27 cellular contexts compared by ENCODE assay signal in genomic region chr11:102292951-102293350, GRCh38. TPM values are rescaled to one million over a fixed set of nuclear protein-coding genes. Genes with fewer than 3 reads are reported as not detected.
DNase-seq lines count a peak whose midpoint lies in the region; ATAC-seq and TF ChIP-seq lines count a peak whose summit lies in the region.
"Had no signal": no experiment of that assay in that cellular context is flagged by ENCODE, and none has a peak within 500 bp of the region (broad histone marks: within the 10 kb centered on the region; RNA-seq: fewer than 3 reads in every experiment).

No MANE protein-coding gene starts in this region.

- no peaks in the 10 kb centered on the region for H3K36me3 Mint-ChIP-seq in natural killer cell treated with Interleukin-12 subunit alpha and Interleukin-12 subunit beta and Interleukin-15 and Interleukin-18, amount 100 ng/mL, for 72 hours
- no peaks in the 10 kb centered on the region for H3K36me3 Mint-ChIP-seq in natural killer cell
- H3K36me3 Mint-ChIP-seq in activated naive CD8-positive, alpha-beta T cell treated with anti-CD3 and anti-CD28 coated beads, Interleukin-2, amount 50 U/mL, for 24 hours (ENCODE audit: low read depth) = no peaks in the 10 kb centered on the region

- H3K27ac ChIP-seq in OCI-LY7 (ENCODE audit: low read depth, low read length, poor library complexity, severe bottlenecking) (no peak overlapping the region), uterus (no peak overlapping the region)
- H3K27ac ChIP-seq: body of pancreas, esophagus muscularis mucosa, HL-60, testis had no signal

- BruUV-seq in OCI-LY7 (replicated peaks; lab: Mats Ljungman, UMichigan) = no TSS peak

- no peaks in the 10 kb centered on the region for H3K27me3 Mint-ChIP-seq in natural killer cell treated with Interleukin-12 subunit alpha and Interleukin-12 subunit beta and Interleukin-15 and Interleukin-18, amount 100 ng/mL, for 72 hours
- no peaks in the 10 kb centered on the region for H3K27me3 Mint-ChIP-seq in natural killer cell (ENCODE audit: low read depth in 2 of 2)
- H3K27me3 Mint-ChIP-seq in activated naive CD8-positive, alpha-beta T cell treated with anti-CD3 and anti-CD28 coated beads, Interleukin-2, amount 50 U/mL, for 24 hours = no peaks in the 10 kb centered on the region

- H3K36me3 ChIP-seq in OCI-LY7 (ENCODE audit: insufficient read depth, low read length) (no peaks in the 10 kb centered on the region), uterus (no peaks in the 10 kb centered on the region)
- H3K36me3 ChIP-seq: esophagus muscularis mucosa had no signal

- no peaks in the 10 kb centered on the region for H4K20me1 ChIP-seq in OCI-LY7 (ENCODE audit: insufficient read depth, low read length)

- H3K9me2 ChIP-seq in OCI-LY7 (ENCODE audit: insufficient read depth, low read length) = no peaks in the 10 kb centered on the region

- no peaks in the 10 kb centered on the region for H3K9me3 Mint-ChIP-seq in natural killer cell treated with Interleukin-12 subunit alpha and Interleukin-12 subunit beta and Interleukin-15 and Interleukin-18, amount 100 ng/mL, for 72 hours
- no peaks in the 10 kb centered on the region for H3K9me3 Mint-ChIP-seq in natural killer cell
- no peaks in the 10 kb centered on the region for H3K9me3 Mint-ChIP-seq in activated naive CD8-positive, alpha-beta T cell treated with anti-CD3 and anti-CD28 coated beads, Interleukin-2, amount 50 U/mL, for 24 hours

- H3K27ac Mint-ChIP-seq in natural killer cell treated with Interleukin-12 subunit alpha and Interleukin-12 subunit beta and Interleukin-15 and Interleukin-18, amount 100 ng/mL, for 72 hours = peak overlapping the region in 1 of 2 donors; percentile 46
- no peak overlapping the region for H3K27ac Mint-ChIP-seq in natural killer cell
- peak overlapping the region; percentile 19 for H3K27ac Mint-ChIP-seq in activated naive CD8-positive, alpha-beta T cell treated with anti-CD3 and anti-CD28 coated beads, Interleukin-2, amount 50 U/mL, for 24 hours

- H3K79me2 ChIP-seq in OCI-LY7 (ENCODE audit: insufficient read depth, low read depth, low read length) = no peaks in the 10 kb centered on the region

- H3K4me1 ChIP-seq in OCI-LY7 (ENCODE audit: insufficient read depth, low read length, poor library complexity, severe bottlenecking) (peaks cover 46% of the 10 kb centered on the region), uterus (peaks cover 0 to 9% of the 10 kb centered on the region in 2 donors)

- no peaks in the 10 kb centered on the region for H3K27me3 ChIP-seq in uterus
- H3K27me3 ChIP-seq: body of pancreas, esophagus muscularis mucosa, testis had no signal

- H3K9me3 ChIP-seq in OCI-LY7 (ENCODE audit: low read length) (no peaks in the 10 kb centered on the region), uterus (no peaks in the 10 kb centered on the region)
- H3K9me3 ChIP-seq: body of pancreas, esophagus muscularis mucosa, testis had no signal

- intact Hi-C loops in natural killer cell (cut with micrococcal nuclease) = no loop called here
- intact Hi-C loops in OCI-LY7 (cut with micrococcal nuclease; ENCODE audit: unreplicated experiment) = no loop called here
- intact Hi-C loops in uterus (cut with DNase I; ENCODE audit: low total_unique reads) = no loop called here

- ATAC-seq in natural killer cell treated with Interleukin-12 subunit alpha and Interleukin-12 subunit beta and Interleukin-15 and Interleukin-18, amount 100 ng/mL, for 72 hours = no peak
- ATAC-seq in natural killer cell = no peak
- no peak for ATAC-seq in activated naive CD8-positive, alpha-beta T cell treated with anti-CD3 and anti-CD28 coated beads, Interleukin-2, amount 50 U/mL, for 24 hours
- no peak for ATAC-seq in omental fat pad (ENCODE audit: low FRiP score)
- ATAC-seq: body of pancreas, left cardiac atrium had no signal

- CTCF ChIA-PET in OCI-LY7 (lab: Charles Lee; ENCODE audit: unreplicated experiment) = no interaction called here

- DNase-seq in natural killer cell treated with Interleukin-12 subunit alpha and Interleukin-12 subunit beta and Interleukin-15 and Interleukin-18, amount 100 ng/mL, for 72 hours (ENCODE audit: low spot score) = no peak
- no peak for DNase-seq in natural killer cell
- DNase-seq in OCI-LY7 (ENCODE audit: low spot score) = no peak
- no peak for DNase-seq in activated naive CD8-positive, alpha-beta T cell treated with anti-CD3 and anti-CD28 coated beads, Interleukin-2, amount 50 U/mL, for 24 hours
- no peak for DNase-seq in omental fat pad (ENCODE audit: low spot score)
- DNase-seq in mucosa of gallbladder (ENCODE audit: low spot score) = no peak
- DNase-seq in uterus = no peak
- DNase-seq: activated effector memory CD4-positive, alpha-beta T cell treated with Interleukin-2 at 50 U/mL for 16 hours; body of pancreas; DMS153; effector CD8-positive, alpha-beta T cell; foreskin melanocyte; HCEC 1CT; Kasumi-1; left cardiac atrium; mammary epithelial cell; MV-4-11; NCI-H1694; NCI-H2171 treated with DMSO at 0.1 percent for 48 hours; NCI-H524 treated with DMSO at 0.1 percent for 48 hours; nucleus accumbens; small intestine; stimulated activated CD4-positive, alpha-beta T cell treated with anti-CD3 and anti-CD28 coated beads, Interleukin-1b, Interleukin-23, amount 100 ng/mL, for 48 hours; T-helper 9 cell; testis had no signal

- peaks cover 13 to 16% of the 10 kb centered on the region in 2 donors for H3K4me1 Mint-ChIP-seq in natural killer cell treated with Interleukin-12 subunit alpha and Interleukin-12 subunit beta and Interleukin-15 and Interleukin-18, amount 100 ng/mL, for 72 hours (ENCODE audit: low read depth in 2 of 2)
- peaks cover 5% of the 10 kb centered on the region in 2 donors for H3K4me1 Mint-ChIP-seq in natural killer cell
- H3K4me1 Mint-ChIP-seq in activated naive CD8-positive, alpha-beta T cell treated with anti-CD3 and anti-CD28 coated beads, Interleukin-2, amount 50 U/mL, for 24 hours = peaks cover 47% of the 10 kb centered on the region

- H3K4me3 ChIP-seq in OCI-LY7 (ENCODE audit: low read depth, low read length, poor library complexity, severe bottlenecking) = no peak overlapping the region
- H3K4me3 ChIP-seq in uterus = no peak overlapping the region
- H3K4me3 ChIP-seq: body of pancreas, esophagus muscularis mucosa, testis had no signal

- H2AFZ ChIP-seq in OCI-LY7 (ENCODE audit: low read length) = peak overlapping the region; percentile 88; the same call in 1 of the 2 replicates

- H3K4me2 ChIP-seq in OCI-LY7 (ENCODE audit: low read length) = 0 out of 2 replicates have a peak overlapping the region, but pooled peaks have one; percentile 62

- POLR2A ChIA-PET in OCI-LY7 (lab: Charles Lee) = interaction anchor here (0.9 to 5.5 kb wide), 3 partner anchors 10 to 23 kb away, joined by 3 to 102 read pairs (median 54); partner anchors contain the start of gene BIRC3

- TF ChIP-seq POLR2A in uterus (IDR thresholded peaks at IDR 0.05) = no peak

- TF ChIP-seq CTCF in natural killer cell (IDR thresholded peaks at IDR 0.05) (no peak), OCI-LY7 (conservative IDR thresholded peaks at IDR 0.05; ENCODE audit: low read length) (no peak), omental fat pad (IDR thresholded peaks at IDR 0.05) (no peak), uterus (IDR thresholded peaks at IDR 0.05) (no peak)

- H3K4me3 Mint-ChIP-seq in natural killer cell treated with Interleukin-12 subunit alpha and Interleukin-12 subunit beta and Interleukin-15 and Interleukin-18, amount 100 ng/mL, for 72 hours = peak overlapping the region; percentile 97
- no peak overlapping the region for H3K4me3 Mint-ChIP-seq in natural killer cell
- peak overlapping the region; percentile 79 for H3K4me3 Mint-ChIP-seq in activated naive CD8-positive, alpha-beta T cell treated with anti-CD3 and anti-CD28 coated beads, Interleukin-2, amount 50 U/mL, for 24 hours

RNA-seq across cellular contexts. Expression of gene BIRC3, which starts 24.3 kb away (rescaled TPM):
- 10 to 100 TPM; 62.3 to 75.6 TPM for total RNA-seq in natural killer cell treated with Interleukin-12 subunit alpha and Interleukin-12 subunit beta and Interleukin-15 and Interleukin-18, amount 100 ng/mL, for 72 hours
- total RNA-seq in natural killer cell (10 to 100 TPM; 14.2 to 92.3 (median 20.1) TPM), OCI-LY7 (2022) (66.9 and 69.2 TPM in 2 replicates), omental fat pad (10 to 100 TPM in 1 of 4 donors, 1 to 10 TPM in 3; 3.4 to 30.2 (median 9.1) TPM), mucosa of gallbladder (20.2 TPM), uterus (100 to 1,000 TPM in 1 of 4 donors, 10 to 100 TPM in 1, 1 to 10 TPM in 2; 1.5 to 102 (median 8.7) TPM)
- 23.0 and 27.2 TPM in 2 replicates for total RNA-seq in OCI-LY7 (2014; rRNA removed; shearing (Covaris generic))

RNA-seq across cellular contexts. Expression of gene BIRC2, which starts 54.1 kb away (rescaled TPM):
- total RNA-seq in natural killer cell treated with Interleukin-12 subunit alpha and Interleukin-12 subunit beta and Interleukin-15 and Interleukin-18, amount 100 ng/mL, for 72 hours = 10 to 100 TPM; 41.4 to 47.0 TPM
- 100 to 1,000 TPM in 2 of 3 donors, 10 to 100 TPM in 1; 92.2 to 146 (median 111) TPM for total RNA-seq in natural killer cell
- 32.6 and 38.0 TPM in 2 replicates for total RNA-seq in OCI-LY7 (2014; rRNA removed; shearing (Covaris generic))
- total RNA-seq in OCI-LY7 (2022) = 36.1 and 40.7 TPM in 2 replicates
- total RNA-seq in omental fat pad = 10 to 100 TPM; 39.4 to 56.0 (median 53.4) TPM
- 53.5 TPM for total RNA-seq in mucosa of gallbladder
- 100 to 1,000 TPM in 1 of 4 donors, 10 to 100 TPM in 3; 40.1 to 106 (median 53.5) TPM for total RNA-seq in uterus
